Comparison of ENCODE assay signal across 8 cellular contexts in genomic region chr5:110738812-110739651, GRCh38. TPM values are rescaled to one million over a fixed set of nuclear protein-coding genes. Genes with fewer than 3 reads are reported as not detected.
DNase-seq lines count a peak whose midpoint lies in the region; ATAC-seq and TF ChIP-seq lines count a peak whose summit lies in the region.

SLC25A46 (plus strand) TSS chr5:110739007; CDS start chr5:110739120, 113 bp downstream.

- no peaks in the 10 kb centered on the region for H3K9me3 Mint-ChIP-seq in activated CD8-positive, alpha-beta memory T cell treated with anti-CD3 and anti-CD28 coated beads, Interleukin-2, amount 10 ng/mL, durations not matched to agents 7 days and 5 days (ENCODE audit: low read depth)
- no peaks in the 10 kb centered on the region for H3K9me3 Mint-ChIP-seq in endodermal cell

- no peak within 1 kb of the TSS for H2BK5ac ChIP-seq in mesendoderm (ENCODE audit: low read length)

- peak within 1 kb of the TSS; percentile 88 for H3K4me3 Mint-ChIP-seq in activated CD8-positive, alpha-beta memory T cell treated with anti-CD3 and anti-CD28 coated beads, Interleukin-2, amount 10 ng/mL, durations not matched to agents 7 days and 5 days
- peak within 1 kb of the TSS; percentile 96 for H3K4me3 Mint-ChIP-seq in endodermal cell

- H3K23ac ChIP-seq in mesendoderm (ENCODE audit: low read length) = no peak within 1 kb of the TSS

- H3K9me3 ChIP-seq in endodermal cell (ENCODE audit: control insufficient read depth, low read length) = no peaks in the 10 kb centered on the region

- H3K36me3 Mint-ChIP-seq in activated CD8-positive, alpha-beta memory T cell treated with anti-CD3 and anti-CD28 coated beads, Interleukin-2, amount 10 ng/mL, durations not matched to agents 7 days and 5 days = peaks cover 7% of the 10 kb centered on the region
- H3K36me3 Mint-ChIP-seq in endodermal cell (ENCODE audit: low read depth) = peaks cover 3% of the 10 kb centered on the region

- H3K4ac ChIP-seq in mesendoderm (ENCODE audit: low read depth, low read length) = no peak within 1 kb of the TSS

- H2BK15ac ChIP-seq in mesendoderm (replicated peaks; ENCODE audit: low read depth) = no peak within 1 kb of the TSS

- DNase-seq in CMK (ENCODE audit: low read depth) (peak; percentile 57), HS-5 (ENCODE audit: low read depth) (peak; percentile 75), NOMO-1 treated with dmso at 0.1 percent for 144 hours (lab: John Stamatoyannopoulos, UW; ENCODE audit: unreplicated experiment) (peak; percentile 87), endodermal cell (peak; percentile 95), mesendoderm (peak; percentile 96)
- DNase-seq in activated CD8-positive, alpha-beta memory T cell treated with anti-CD3 and anti-CD28 coated beads, Interleukin-2, amount 10 ng/mL, durations not matched to agents 7 days and 5 days = peak; percentile 93
- peak; percentile 63 for DNase-seq in stimulated activated CD8-positive, alpha-beta memory T cell treated with anti-CD3 and anti-CD28 coated beads, Interleukin-15, amount 100 ng/mL, for 24 hours (ENCODE audit: low read depth)

- H3K79me2 ChIP-seq in mesendoderm (ENCODE audit: control insufficient read depth, insufficient read depth, low read length) = no peaks in the 10 kb centered on the region

- peak within 1 kb of the TSS; percentile 90 for H3K56ac ChIP-seq in mesendoderm (ENCODE audit: low read length)

- H3K27me3 ChIP-seq in endodermal cell (ENCODE audit: control insufficient read depth, insufficient read depth, low read length, poor library complexity, severe bottlenecking) (peaks cover 33% of the 10 kb centered on the region), mesendoderm (ENCODE audit: insufficient read depth, low read length, poor library complexity) (no peaks in the 10 kb centered on the region)

- peak within 1 kb of the TSS; percentile 95 for H3K27ac Mint-ChIP-seq in activated CD8-positive, alpha-beta memory T cell treated with anti-CD3 and anti-CD28 coated beads, Interleukin-2, amount 10 ng/mL, durations not matched to agents 7 days and 5 days
- H3K27ac Mint-ChIP-seq in endodermal cell = peak within 1 kb of the TSS; percentile 93

- no peak within 1 kb of the TSS for H4K5ac ChIP-seq in mesendoderm (ENCODE audit: low read length)

- no peak within 1 kb of the TSS for H2AK5ac ChIP-seq in mesendoderm (ENCODE audit: low read length)

- H3K36me3 ChIP-seq in endodermal cell (ENCODE audit: control insufficient read depth, insufficient read depth, low read length) (peaks cover 2% of the 10 kb centered on the region), mesendoderm (ENCODE audit: control insufficient read depth, insufficient read depth, low read length) (no peaks in the 10 kb centered on the region)

- TF ChIP-seq CTCF in endodermal cell (conservative IDR thresholded peaks at IDR 0.05) = no peak

- WGBS in endodermal cell (ENCODE audit: insufficient coverage in 1 of 2, insufficient read length in 1 of 2), 2 experiments = 0 to 1% methylated on average over 28 to 62 of the region's 62 CpGs
- no CpG with 5 or more reads among the region's 62 CpGs for WGBS in mesendoderm (ENCODE audit: extremely low coverage, insufficient coverage, low lambda C conversion rate)

- H3K79me1 ChIP-seq in mesendoderm (ENCODE audit: low read length) = no peaks in the 10 kb centered on the region

- ATAC-seq in GM19468 (IDR thresholded peaks at IDR 0.05; ENCODE audit: extremely low read depth, unreplicated experiment) = peak; percentile 96
- peak; percentile 88 for ATAC-seq in activated CD8-positive, alpha-beta memory T cell treated with anti-CD3 and anti-CD28 coated beads, Interleukin-2, amount 10 ng/mL, durations not matched to agents 7 days and 5 days

- H3K18ac ChIP-seq in mesendoderm (ENCODE audit: low read length) = peak within 1 kb of the TSS; percentile 57

- peaks cover 38% of the 10 kb centered on the region for H3K4me1 Mint-ChIP-seq in activated CD8-positive, alpha-beta memory T cell treated with anti-CD3 and anti-CD28 coated beads, Interleukin-2, amount 10 ng/mL, durations not matched to agents 7 days and 5 days
- H3K4me1 Mint-ChIP-seq in endodermal cell = peaks cover 8% of the 10 kb centered on the region

- no peak within 1 kb of the TSS for H4K8ac ChIP-seq in mesendoderm (ENCODE audit: low read depth, low read length)

- peaks cover 11% of the 10 kb centered on the region for H3K27me3 Mint-ChIP-seq in activated CD8-positive, alpha-beta memory T cell treated with anti-CD3 and anti-CD28 coated beads, Interleukin-2, amount 10 ng/mL, durations not matched to agents 7 days and 5 days
- H3K27me3 Mint-ChIP-seq in endodermal cell (ENCODE audit: insufficient read depth) = peaks cover 17% of the 10 kb centered on the region

- H2BK120ac ChIP-seq in mesendoderm (ENCODE audit: low read depth, low read length) = no peak within 1 kb of the TSS

- H3K9ac ChIP-seq in endodermal cell (ENCODE audit: extremely low read depth, low read length, poor library complexity, severe bottlenecking) = peak within 1 kb of the TSS; percentile 54
- peak within 1 kb of the TSS; percentile 80 for H3K9ac ChIP-seq in mesendoderm (ENCODE audit: low read length)

- H3K4me1 ChIP-seq in endodermal cell (ENCODE audit: control insufficient read depth, insufficient read depth, low read length) = no peaks in the 10 kb centered on the region
- H3K4me1 ChIP-seq in mesendoderm (ENCODE audit: control insufficient read depth, low read depth, low read length) = no peaks in the 10 kb centered on the region

- H3K4me3 ChIP-seq in endodermal cell (ENCODE audit: low read length) (peak within 1 kb of the TSS; percentile 94), mesendoderm (ENCODE audit: low read length) (peak within 1 kb of the TSS; percentile 80)

- CTCF ChIA-PET in activated CD8-positive, alpha-beta memory T cell treated with anti-CD3 and anti-CD28 coated beads, Interleukin-2, amount 10 ng/mL, durations not matched to agents 7 days and 5 days (lab: Charles Lee) = interaction anchor here (1.5 to 2.7 kb wide), 5 partner anchors 10 to 18 kb away, joined by 5 to 16 read pairs (median 10); partner anchors contain the start of gene TMEM232

- H3K27ac ChIP-seq in endodermal cell (ENCODE audit: low read depth, low read length) (peak within 1 kb of the TSS; percentile 85), mesendoderm (ENCODE audit: low read depth, low read length) (peak within 1 kb of the TSS; percentile 59)

- peak within 1 kb of the TSS; percentile 81 for H3K4me2 ChIP-seq in mesendoderm (ENCODE audit: low read length)

RNA-seq across cellular contexts. Expression of gene SLC25A46, which starts in this region (rescaled TPM):
- 10 to 100 TPM; 47.7 to 61.2 TPM for total RNA-seq in activated CD8-positive, alpha-beta memory T cell treated with anti-CD3 and anti-CD28 coated beads, Interleukin-2, amount 10 ng/mL, durations not matched to agents 7 days and 5 days
- total RNA-seq in endodermal cell = 10 to 100 TPM; 22.7 to 24.5 TPM
- polyA plus RNA-seq in endodermal cell (2013, experiment 1 of 2) = 25.5 TPM
- polyA plus RNA-seq in endodermal cell (2013, experiment 2 of 2) = 26.5 TPM
- 19.4 TPM for polyA plus RNA-seq in mesendoderm (2013, experiment 1 of 2)
- polyA plus RNA-seq in mesendoderm (2013, experiment 2 of 2) = 19.8 TPM

Comparison
In these comparisons a context has a peak if more than half of its experiments do, and no peak if none do; other contexts are left out.
1. Peak in every context shown above with its lines: DNase-seq, ATAC-seq, H3K4me3 ChIP-seq and H3K27ac ChIP-seq.